In the genomic region with DNA sequence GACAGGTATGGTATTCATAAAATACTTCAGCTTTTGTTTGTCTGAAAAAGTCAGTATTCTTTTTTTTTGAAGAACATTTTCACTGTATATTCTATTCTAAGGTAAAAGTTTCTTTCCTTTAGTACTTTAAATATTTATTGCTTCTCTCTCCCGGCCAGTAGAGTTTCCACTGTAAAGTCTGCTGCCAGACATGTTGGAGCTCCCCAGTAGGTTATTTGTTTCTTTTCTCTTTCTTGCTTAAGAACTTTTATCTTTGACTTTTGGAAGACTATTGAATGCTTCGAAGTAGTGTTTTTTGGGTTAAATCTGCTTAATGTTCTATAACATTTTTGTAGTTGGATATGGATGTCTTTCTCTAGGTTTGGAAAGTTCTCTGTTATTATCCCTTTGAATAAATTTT, we compare ENCODE assay signal across 8 cellular contexts.
DNase-seq lines count a peak whose midpoint lies in the region; ATAC-seq, FAIRE-seq and TF ChIP-seq lines count a peak whose summit lies in the region.
"Not testable (repeated sequence)": the region's sequence is repeated elsewhere in the genome, so short reads cannot be mapped to it uniquely, and the experiment has no call there.

No MANE protein-coding gene starts in this region.

- H3K4me2 ChIP-seq in HCT116 (ENCODE audit: low read length), result peak overlapping the region; percentile 53

- POLR2A ChIA-PET in CD4-positive, alpha-beta T cell (lab: Charles Lee), result not testable (repeated sequence)
- POLR2A ChIA-PET in HCT116 (lab: Charles Lee), result interaction anchor here (0.6 kb wide), 1 partner anchor 1015 kb away, joined by 3 read pairs; no protein-coding TSS in a partner anchor
- POLR2A ChIA-PET in activated CD8-positive, alpha-beta T cell treated with anti-CD3 and anti-CD28 coated beads for 36 hours (lab: Charles Lee), result interaction anchor here (1.2 kb wide), 1 partner anchor 1014 kb away, joined by 3 read pairs; no protein-coding TSS in a partner anchor

- CTCF ChIA-PET in CD4-positive, alpha-beta T cell (lab: Charles Lee); HCT116 (lab: Charles Lee); activated CD8-positive, alpha-beta T cell treated with anti-CD3 and anti-CD28 coated beads for 36 hours (lab: Charles Lee): not testable (repeated sequence)

- H3K4me1 ChIP-seq in HCT116 (ENCODE audit: control insufficient read depth in 1 of 2, insufficient read depth in 2 of 2, low read length in 2 of 2), result not testable (repeated sequence)
- H3K4me1 ChIP-seq in heart left ventricle (peaks cover 3 to 38% (median 16%) of the 10 kb centered on the region in 12 donors), suprapubic skin (peaks cover 42% of the 10 kb centered on the region)

- peaks cover 40% of the 10 kb centered on the region for H3K4me1 Mint-ChIP-seq in CD4-positive, alpha-beta T cell (ENCODE audit: low read depth)
- H3K4me1 Mint-ChIP-seq in activated CD8-positive, alpha-beta T cell treated with anti-CD3 and anti-CD28 coated beads for 36 hours (ENCODE audit: low read depth), result peaks cover 31% of the 10 kb centered on the region
- H3K4me1 Mint-ChIP-seq in natural killer cell treated with Interleukin-12 subunit alpha and Interleukin-12 subunit beta and Interleukin-15 and Interleukin-18, amount 100 ng/mL, for 72 hours (ENCODE audit: low read depth in 2 of 2), result peaks cover 28 to 31% of the 10 kb centered on the region in 2 donors

- not testable (repeated sequence) for H3K36me3 ChIP-seq in HCT116 (ENCODE audit: control insufficient read depth in 1 of 2, insufficient read depth in 2 of 2, low read length in 2 of 2); brain microvascular endothelial cell (replicated peaks); heart left ventricle; suprapubic skin

- TF ChIP-seq EP300 in suprapubic skin (IDR thresholded peaks at IDR 0.05), result not testable (repeated sequence)

- H3K9me3 ChIP-seq in CD4-positive, alpha-beta T cell (ENCODE audit: control insufficient read depth, low read length); HCT116 (ENCODE audit: control insufficient read depth in 1 of 2, insufficient read depth in 1 of 2, low read depth in 1 of 2, low read length in 2 of 2); heart left ventricle; suprapubic skin: not testable (repeated sequence)

- H4K20me1 ChIP-seq in HCT116 (ENCODE audit: insufficient read depth), result not testable (repeated sequence)

- not testable (repeated sequence) for TF ChIP-seq POLR2A in HCT116 (IDR thresholded peaks at IDR 0.05; ENCODE audit: borderline replicate concordance, extremely low read depth, insufficient read depth, insufficient read length); heart left ventricle (IDR thresholded peaks at IDR 0.05); suprapubic skin (IDR thresholded peaks at IDR 0.05)

- peak overlapping the region; percentile 4 for H3K4me3 Mint-ChIP-seq in CD4-positive, alpha-beta T cell
- H3K4me3 Mint-ChIP-seq in activated CD8-positive, alpha-beta T cell treated with anti-CD3 and anti-CD28 coated beads for 36 hours, result peak overlapping the region; percentile 83
- H3K4me3 Mint-ChIP-seq in natural killer cell treated with Interleukin-12 subunit alpha and Interleukin-12 subunit beta and Interleukin-15 and Interleukin-18, amount 100 ng/mL, for 72 hours, result peak overlapping the region; percentile 74

- not testable (repeated sequence) for H3K36me3 Mint-ChIP-seq in CD4-positive, alpha-beta T cell (ENCODE audit: low read depth)
- peaks cover 10% of the 10 kb centered on the region for H3K36me3 Mint-ChIP-seq in activated CD8-positive, alpha-beta T cell treated with anti-CD3 and anti-CD28 coated beads for 36 hours (ENCODE audit: low read depth)
- H3K36me3 Mint-ChIP-seq in natural killer cell treated with Interleukin-12 subunit alpha and Interleukin-12 subunit beta and Interleukin-15 and Interleukin-18, amount 100 ng/mL, for 72 hours, result peaks cover 28% of the 10 kb centered on the region

- TF ChIP-seq RAD21 in HCT116 (IDR thresholded peaks at IDR 0.05; ENCODE audit: low read depth), result not testable (repeated sequence)

- not testable (repeated sequence) for H3K9me3 Mint-ChIP-seq in CD4-positive, alpha-beta T cell; activated CD8-positive, alpha-beta T cell treated with anti-CD3 and anti-CD28 coated beads for 36 hours; natural killer cell treated with Interleukin-12 subunit alpha and Interleukin-12 subunit beta and Interleukin-15 and Interleukin-18, amount 100 ng/mL, for 72 hours

- 62 to 68% (median 66%) methylated on average over 2 of the region's 2 CpGs for WGBS in heart left ventricle, 4 donors
- 57% methylated on average over 2 of the region's 2 CpGs for WGBS in suprapubic skin

- not testable (repeated sequence) for H3K27ac Mint-ChIP-seq in CD4-positive, alpha-beta T cell
- H3K27ac Mint-ChIP-seq in activated CD8-positive, alpha-beta T cell treated with anti-CD3 and anti-CD28 coated beads for 36 hours, result peak overlapping the region; percentile 6
- peak overlapping the region; percentile 16 to 43 for H3K27ac Mint-ChIP-seq in natural killer cell treated with Interleukin-12 subunit alpha and Interleukin-12 subunit beta and Interleukin-15 and Interleukin-18, amount 100 ng/mL, for 72 hours

- not testable (repeated sequence) for DNase-seq in CD4-positive, alpha-beta T cell; HCT116 (ENCODE audit: low read depth, low spot score); activated CD8-positive, alpha-beta T cell treated with anti-CD3 and anti-CD28 coated beads for 36 hours; brain microvascular endothelial cell; heart left ventricle; natural killer cell treated with Interleukin-12 subunit alpha and Interleukin-12 subunit beta and Interleukin-15 and Interleukin-18, amount 100 ng/mL, for 72 hours (ENCODE audit: low spot score); suprapubic skin (ENCODE audit: low spot score in 2 of 2)
- peak; percentile 10 for DNase-seq in RCC 7860 (ENCODE audit: low spot score)

- peak overlapping the region; percentile 50 to 59 for H3K4me3 ChIP-seq in HCT116 (replicated peaks in 1 of 2; ENCODE audit: low read depth in 1 of 2, low read length in 2 of 2)
- peak overlapping the region; percentile 27 for H3K4me3 ChIP-seq in brain microvascular endothelial cell (ENCODE audit: low read depth, low read length)
- peak overlapping the region in 7 of 12 donors; percentile 54 to 88 (median 63) for H3K4me3 ChIP-seq in heart left ventricle
- H3K4me3 ChIP-seq in suprapubic skin, result peak overlapping the region; percentile 69

- peaks cover 73% of the 10 kb centered on the region for H3K27me3 Mint-ChIP-seq in CD4-positive, alpha-beta T cell
- peaks cover 50% of the 10 kb centered on the region for H3K27me3 Mint-ChIP-seq in activated CD8-positive, alpha-beta T cell treated with anti-CD3 and anti-CD28 coated beads for 36 hours
- peaks cover 40 to 56% of the 10 kb centered on the region in 2 donors for H3K27me3 Mint-ChIP-seq in natural killer cell treated with Interleukin-12 subunit alpha and Interleukin-12 subunit beta and Interleukin-15 and Interleukin-18, amount 100 ng/mL, for 72 hours

- RAD21 ChIA-PET in HCT116 (lab: Charles Lee; ENCODE audit: low non-redundant PET in 1 of 2, low total read pairs in 2 of 2, uncharacterized antibody in 2 of 2, unreplicated experiment in 2 of 2), result not testable (repeated sequence)

- H2AFZ ChIP-seq in HCT116 (ENCODE audit: low read depth, low read length, poor library complexity, severe bottlenecking), result not testable (repeated sequence)

- not testable (repeated sequence) for H3K79me2 ChIP-seq in HCT116 (ENCODE audit: insufficient read depth, low read length)

- not testable (repeated sequence) for ATAC-seq in CD4-positive, alpha-beta T cell (ENCODE audit: poor library complexity); HCT116; activated CD8-positive, alpha-beta T cell treated with anti-CD3 and anti-CD28 coated beads for 36 hours; heart left ventricle; natural killer cell treated with Interleukin-12 subunit alpha and Interleukin-12 subunit beta and Interleukin-15 and Interleukin-18, amount 100 ng/mL, for 72 hours

- H3K27ac ChIP-seq in CD4-positive, alpha-beta T cell (ENCODE audit: low read depth, low read length); HCT116 (ENCODE audit: low read depth, low read length); brain microvascular endothelial cell; suprapubic skin: not testable (repeated sequence)
- H3K27ac ChIP-seq in heart left ventricle, result peak overlapping the region in 1 of 12 donors; percentile 96

- intact Hi-C loops in CD4-positive, alpha-beta T cell (cut with DNase I, micrococcal nuclease); HCT116 (cut with micrococcal nuclease); activated CD8-positive, alpha-beta T cell treated with anti-CD3 and anti-CD28 coated beads for 36 hours (cut with micrococcal nuclease); heart left ventricle (cut with DNase I): not testable (repeated sequence)

- peaks cover 63% of the 10 kb centered on the region for H3K27me3 ChIP-seq in CD4-positive, alpha-beta T cell (ENCODE audit: control insufficient read depth, insufficient read depth, low read length)
- H3K27me3 ChIP-seq in HCT116 (ENCODE audit: insufficient read depth, low read length), result not testable (repeated sequence)
- H3K27me3 ChIP-seq in brain microvascular endothelial cell (replicated peaks) (peaks cover 19% of the 10 kb centered on the region), heart left ventricle (peaks cover 28 to 74% (median 61%) of the 10 kb centered on the region in 9 donors), suprapubic skin (peaks cover 63% of the 10 kb centered on the region)

- in situ Hi-C loops in brain microvascular endothelial cell (cut with HindIII; ENCODE audit: low pct_ligation_motif_present, low sequenced_read_pairs), result not testable (repeated sequence)

- FAIRE-seq in RCC 7860 (lab: Jason Lieb, UNC), result not testable (repeated sequence)

- H3K9me2 ChIP-seq in HCT116 (ENCODE audit: insufficient read depth), result not testable (repeated sequence)

- TF ChIP-seq CTCF in CD4-positive, alpha-beta T cell (IDR thresholded peaks at IDR 0.05); HCT116 (IDR thresholded peaks at IDR 0.05 in 2 of 3, conservative IDR thresholded peaks at IDR 0.05 in 1 of 3; ENCODE audit: borderline replicate concordance in 1 of 3, insufficient read depth in 1 of 3, low read depth in 2 of 3, low read length in 2 of 3); activated CD8-positive, alpha-beta T cell treated with anti-CD3 and anti-CD28 coated beads for 36 hours (IDR thresholded peaks at IDR 0.05); brain microvascular endothelial cell (IDR thresholded peaks at IDR 0.05; ENCODE audit: low read depth, low read length, missing control alignments); heart left ventricle (IDR thresholded peaks at IDR 0.05); suprapubic skin (IDR thresholded peaks at IDR 0.05): not testable (repeated sequence)

- TSS peak; percentile 77 for BruUV-seq in HCT116 (replicated peaks; lab: Mats Ljungman, UMichigan)

- H3K9ac ChIP-seq in HCT116 (ENCODE audit: low read length), result peak overlapping the region; percentile 25

Comparison
In these comparisons a context has a peak if more than half of its experiments do, and no peak if none do; other contexts are left out.
1. H3K4me3 Mint-ChIP-seq: peak in every context shown above with its lines; median percentile 83 in activated CD8-positive, alpha-beta T cell treated with anti-CD3 and anti-CD28 coated beads for 36 hours; 74 in natural killer cell treated with Interleukin-12 subunit alpha and Interleukin-12 subunit beta and Interleukin-15 and Interleukin-18, amount 100 ng/mL, for 72 hours; 4 in CD4-positive, alpha-beta T cell.